In the genomic region with DNA sequence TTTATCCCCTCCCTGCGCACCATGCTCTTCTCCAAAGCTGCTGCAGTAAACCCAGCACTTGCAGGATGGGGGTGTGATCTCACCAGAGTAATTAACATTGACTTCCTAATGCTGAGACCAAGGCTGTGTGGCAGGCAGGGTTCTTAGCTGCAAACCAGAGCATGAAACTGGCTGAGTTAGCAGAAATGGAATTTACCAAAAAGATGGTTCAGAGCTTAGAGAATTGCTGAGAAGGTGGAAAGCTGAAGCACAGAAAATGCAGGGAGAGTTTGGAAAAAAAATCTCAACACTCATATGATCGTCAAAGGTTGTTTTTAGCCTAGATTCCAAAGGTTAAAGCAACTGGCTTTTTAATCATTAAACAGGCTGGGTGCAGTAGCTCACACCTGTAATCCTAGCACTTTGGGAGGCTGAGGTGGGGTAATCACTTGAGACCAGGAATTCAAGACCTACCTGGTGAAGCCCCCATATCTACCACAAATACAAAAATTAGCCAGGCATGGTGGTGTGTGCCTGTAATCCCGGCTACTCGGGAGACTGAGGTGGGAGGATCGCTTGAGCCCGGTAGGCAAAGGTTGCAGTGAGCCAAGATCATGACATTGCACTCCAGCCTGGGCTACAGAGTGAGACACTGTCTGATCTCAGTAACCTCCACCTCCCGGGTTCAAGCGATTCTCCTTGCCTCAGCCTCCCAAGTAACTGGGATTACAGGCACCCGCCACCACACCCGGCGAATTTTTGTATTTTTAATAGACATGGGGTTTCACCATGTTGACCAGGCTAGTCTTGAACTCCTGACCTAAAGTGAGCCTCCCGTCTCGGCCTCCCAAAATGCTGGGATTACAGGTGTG, we compare ENCODE assay signal across 16 cellular contexts. TPM values are rescaled to one million over a fixed set of nuclear protein-coding genes. Genes with fewer than 3 reads are reported as not detected.
DNase-seq lines count a peak whose midpoint lies in the region; ATAC-seq and FAIRE-seq lines count a peak whose summit lies in the region.
"Had no signal": no experiment of that assay in that cellular context is flagged by ENCODE, and none has a peak within 500 bp of the region (broad histone marks: within the 10 kb centered on the region; RNA-seq: fewer than 3 reads in every experiment).

No MANE protein-coding gene starts in this region.

- H3K4me3 Mint-ChIP-seq in activated CD4-positive, alpha-beta T cell treated with anti-CD3 and anti-CD28 coated beads, Interleukin-2, amount 10 ng/mL, durations not matched to agents 24 days and 14 days, result no peak overlapping the region

- no peaks in the 10 kb centered on the region for H3K27me3 Mint-ChIP-seq in activated CD4-positive, alpha-beta T cell treated with anti-CD3 and anti-CD28 coated beads, Interleukin-2, amount 10 ng/mL, durations not matched to agents 24 days and 14 days

- H3K27ac Mint-ChIP-seq in activated CD4-positive, alpha-beta T cell treated with anti-CD3 and anti-CD28 coated beads, Interleukin-2, amount 10 ng/mL, durations not matched to agents 24 days and 14 days, result peak overlapping the region; percentile 14

- H3K9me3 Mint-ChIP-seq in activated CD4-positive, alpha-beta T cell treated with anti-CD3 and anti-CD28 coated beads, Interleukin-2, amount 10 ng/mL, durations not matched to agents 24 days and 14 days, result no peaks in the 10 kb centered on the region

- intact Hi-C loops in activated CD4-positive, alpha-beta T cell treated with anti-CD3 and anti-CD28 coated beads, Interleukin-2, amount 10 ng/mL, durations not matched to agents 24 days and 14 days (cut with micrococcal nuclease), result no loop called here

- H3K36me3 Mint-ChIP-seq in activated CD4-positive, alpha-beta T cell treated with anti-CD3 and anti-CD28 coated beads, Interleukin-2, amount 10 ng/mL, durations not matched to agents 24 days and 14 days (ENCODE audit: low read depth), result peaks cover 45% of the 10 kb centered on the region

- no peak for DNase-seq in activated CD4-positive, alpha-beta T cell treated with anti-CD3 and anti-CD28 coated beads, Interleukin-2, amount 10 ng/mL, durations not matched to agents 24 days and 14 days
- no peak for DNase-seq in activated CD4-positive, alpha-beta T cell treated with anti-CD3 and anti-CD28 coated beads for 4 hours
- DNase-seq in SW480 (ENCODE audit: low spot score), result peak; percentile 14
- DNase-seq in renal cortical epithelial cell (ENCODE audit: low read depth), result peak; percentile 66
- DNase-seq in NCI-H526 (lab: John Stamatoyannopoulos, UW), result no peak
- DNase-seq in NCI-H1417 treated with DMSO at 0.1 percent for 48 hours (lab: John Stamatoyannopoulos, UW), result no peak
- DNase-seq: activated T-cell treated with anti-CD3 and anti-CD28 coated beads, Interleukin-2, amount 50 U/mL, for 1 hour; DND-41; effector CD4-positive, alpha-beta T cell; NCI-H1417; nucleus accumbens; SIG-M5; uterus had no signal

- no peak for ATAC-seq in HG02571 (IDR thresholded peaks at IDR 0.05; ENCODE audit: unreplicated experiment)
- ATAC-seq: gastroesophageal sphincter had no signal

- peaks cover 8% of the 10 kb centered on the region for H3K4me1 Mint-ChIP-seq in activated CD4-positive, alpha-beta T cell treated with anti-CD3 and anti-CD28 coated beads, Interleukin-2, amount 10 ng/mL, durations not matched to agents 24 days and 14 days

- peak; percentile 94 for FAIRE-seq in islet of Langerhans (lab: Jason Lieb, UNC)

RNA-seq across cellular contexts. Expression of a gene that starts 6.0 kb away (rescaled TPM):
- total RNA-seq in activated CD4-positive, alpha-beta T cell treated with anti-CD3 and anti-CD28 coated beads, Interleukin-2, amount 10 ng/mL, durations not matched to agents 24 days and 14 days, result 41.7 and 43.6 TPM in 2 replicates
- 38.3 and 47.9 TPM in 2 replicates for total RNA-seq in renal cortical epithelial cell

RNA-seq across cellular contexts. Expression of a gene that starts 48.4 kb away (rescaled TPM):
- 58.3 and 64.1 TPM in 2 replicates for total RNA-seq in activated CD4-positive, alpha-beta T cell treated with anti-CD3 and anti-CD28 coated beads, Interleukin-2, amount 10 ng/mL, durations not matched to agents 24 days and 14 days
- 34.2 and 77.0 TPM in 2 replicates for total RNA-seq in renal cortical epithelial cell

Comparison
In these comparisons a context has a peak if more than half of its experiments do, and no peak if none do; other contexts are left out.
1. DNase-seq: peak in SW480 (single experiment) and renal cortical epithelial cell (single experiment); none in activated CD4-positive, alpha-beta T cell treated with anti-CD3 and anti-CD28 coated beads, Interleukin-2, amount 10 ng/mL, durations not matched to agents 24 days and 14 days (single experiment), activated CD4-positive, alpha-beta T cell treated with anti-CD3 and anti-CD28 coated beads for 4 hours (0 of 2), NCI-H526 (0 of 2) and NCI-H1417 treated with DMSO at 0.1 percent for 48 hours (single experiment).